In the genomic region with DNA sequence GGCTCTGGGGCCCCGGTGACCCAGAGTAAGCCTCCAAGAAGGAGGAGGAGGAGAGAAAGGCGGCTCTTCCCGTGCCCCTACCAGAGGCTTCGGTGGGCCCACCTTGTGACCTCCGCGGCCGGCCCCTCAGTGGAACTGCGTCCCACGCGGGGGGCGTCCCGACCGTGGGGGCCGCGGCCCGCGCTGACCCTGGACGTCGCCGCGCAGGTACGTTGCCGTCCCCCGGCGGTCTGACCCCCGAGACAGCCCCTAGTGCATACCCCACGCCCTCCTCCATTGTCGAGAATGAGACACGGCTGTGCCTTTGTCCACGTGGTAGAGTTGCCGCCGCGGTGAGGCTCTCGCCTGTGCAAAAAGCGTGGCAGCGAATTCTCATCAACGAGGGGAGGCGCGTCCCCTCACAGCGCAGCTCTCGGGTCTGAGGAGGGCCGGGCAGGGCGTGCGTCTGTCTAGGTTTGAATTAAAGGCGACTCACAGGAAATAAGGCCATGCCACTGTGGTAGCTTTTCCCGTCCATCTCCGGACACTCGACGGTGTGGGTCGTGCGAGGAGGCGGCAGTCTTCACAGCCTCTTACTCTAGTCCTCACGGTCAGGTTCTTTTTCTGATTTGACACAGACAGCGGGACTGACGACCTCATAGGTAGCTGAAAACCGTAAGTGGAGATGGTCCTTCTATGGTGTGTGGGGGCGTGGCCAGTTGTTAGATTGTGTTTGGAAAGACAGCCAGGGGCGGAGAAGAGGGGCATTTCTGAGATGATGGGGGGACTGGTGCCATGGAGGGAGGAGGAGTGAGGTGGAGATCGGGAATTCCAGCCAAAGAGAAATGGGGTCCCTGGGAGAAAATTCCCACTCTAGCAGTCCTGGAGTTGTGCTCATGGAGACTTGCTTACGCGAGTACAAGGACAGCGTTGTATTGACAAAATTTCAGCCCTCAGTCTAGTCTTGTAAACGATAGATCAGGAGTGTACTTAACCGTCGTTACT, we compare ENCODE assay signal across 8 cellular contexts. TPM values are rescaled to one million over a fixed set of nuclear protein-coding genes. Genes with fewer than 3 reads are reported as not detected.
DNase-seq lines count a peak whose midpoint lies in the region; ATAC-seq and TF ChIP-seq lines count a peak whose summit lies in the region.

No MANE protein-coding gene starts in this region.

- peaks cover 22 to 24% (median 23%) of the 10 kb centered on the region in 3 donors for H3K4me1 Mint-ChIP-seq in CD8-positive, alpha-beta memory T cell
- H3K4me1 Mint-ChIP-seq in glutamatergic neuron (ENCODE audit: low read depth, unreplicated experiment), result peaks cover 9% of the 10 kb centered on the region

- H3K36me3 ChIP-seq in CD8-positive, alpha-beta memory T cell (ENCODE audit: insufficient read depth, low read length), result peaks cover 15% of the 10 kb centered on the region
- H3K36me3 ChIP-seq in uterus, result no peaks in the 10 kb centered on the region

- peak overlapping the region; percentile 100 for H3K27ac ChIP-seq in CD8-positive, alpha-beta memory T cell (ENCODE audit: low read depth, low read length)
- peak overlapping the region; percentile 94 to 98 for H3K27ac ChIP-seq in uterus

- H3K27me3 Mint-ChIP-seq in CD8-positive, alpha-beta memory T cell, result peaks cover 0 to 7% of the 10 kb centered on the region in 2 donors
- peaks cover 5% of the 10 kb centered on the region for H3K27me3 Mint-ChIP-seq in glutamatergic neuron (ENCODE audit: unreplicated experiment)

- peaks cover 21% of the 10 kb centered on the region for H3K4me1 ChIP-seq in CD8-positive, alpha-beta memory T cell (ENCODE audit: insufficient read depth, low read length)
- H3K4me1 ChIP-seq in uterus, result no peaks in the 10 kb centered on the region

- peak overlapping the region; percentile 98 for H3K4me3 ChIP-seq in CD8-positive, alpha-beta memory T cell (ENCODE audit: low read length)
- peak overlapping the region; percentile 81 to 91 for H3K4me3 ChIP-seq in uterus

- POLR2A ChIA-PET in CD8-positive, alpha-beta memory T cell (lab: Charles Lee), result interaction anchor here (0.7 to 2.6 kb wide), 5 partner anchors 8 to 72 kb away, joined by 3 to 32 read pairs (median 23); a partner anchor contains a TSS

- intact Hi-C loops in uterus (cut with DNase I; ENCODE audit: low total_unique reads), result no loop called here

- H3K27ac Mint-ChIP-seq in CD8-positive, alpha-beta memory T cell, result peak overlapping the region; percentile 99 to 100 (median 100)
- peak overlapping the region; percentile 40 for H3K27ac Mint-ChIP-seq in glutamatergic neuron (ENCODE audit: unreplicated experiment)

- peak overlapping the region; percentile 94 to 99 (median 98) for H3K4me3 Mint-ChIP-seq in CD8-positive, alpha-beta memory T cell
- H3K4me3 Mint-ChIP-seq in glutamatergic neuron (ENCODE audit: unreplicated experiment), result peak overlapping the region; percentile 97

- H3K36me3 Mint-ChIP-seq in CD8-positive, alpha-beta memory T cell, result peaks cover 0 to 36% (median 0%) of the 10 kb centered on the region in 3 donors
- no peaks in the 10 kb centered on the region for H3K36me3 Mint-ChIP-seq in glutamatergic neuron (ENCODE audit: unreplicated experiment)

- no peak for TF ChIP-seq CTCF in glutamatergic neuron (IDR thresholded peaks at IDR 0.05; ENCODE audit: partially characterized antibody, unreplicated experiment)
- no peak for TF ChIP-seq CTCF in uterus (IDR thresholded peaks at IDR 0.05)

- peak; percentile 50 to 79 (median 62) for DNase-seq in CD8-positive, alpha-beta memory T cell
- peak; percentile 66 for DNase-seq in activated naive CD4-positive, alpha-beta T cell treated with Interleukin-2 at 50 U/mL for 16 hours
- peak; percentile 54 for DNase-seq in glutamatergic neuron
- DNase-seq in pons (ENCODE audit: low spot score), result peak; percentile 32
- DNase-seq in uterus, result peak in 1 of 2 donors; percentile 52

- ATAC-seq in GM19463 (IDR thresholded peaks at IDR 0.05; ENCODE audit: unreplicated experiment) (peak; percentile 16), HG03571 (IDR thresholded peaks at IDR 0.05; ENCODE audit: unreplicated experiment) (peak; percentile 18)

- H3K27me3 ChIP-seq in CD8-positive, alpha-beta memory T cell (ENCODE audit: insufficient read depth, low read length, poor library complexity, severe bottlenecking), result no peaks in the 10 kb centered on the region
- no peaks in the 10 kb centered on the region for H3K27me3 ChIP-seq in uterus

- TF ChIP-seq POLR2A in Raji (IDR thresholded peaks at IDR 0.05; ENCODE audit: insufficient read depth, low read depth, low read length), result peak; percentile 33; the same call in 1 of the 2 replicates
- no peak for TF ChIP-seq POLR2A in uterus (IDR thresholded peaks at IDR 0.05)

- no peaks in the 10 kb centered on the region for H3K9me3 ChIP-seq in CD8-positive, alpha-beta memory T cell (ENCODE audit: low read length)
- no peaks in the 10 kb centered on the region for H3K9me3 ChIP-seq in uterus

- CTCF ChIA-PET in CD8-positive, alpha-beta memory T cell (lab: Charles Lee), result interaction anchor here (1.2 to 2.9 kb wide), 6 partner anchors 8 to 70 kb away, joined by 4 to 42 read pairs (median 10); a partner anchor contains a TSS

- no peaks in the 10 kb centered on the region for H3K9me3 Mint-ChIP-seq in CD8-positive, alpha-beta memory T cell
- peaks cover 15% of the 10 kb centered on the region for H3K9me3 Mint-ChIP-seq in glutamatergic neuron (ENCODE audit: unreplicated experiment)

RNA-seq across cellular contexts. Expression of a gene that starts 0.6 kb away (rescaled TPM):
- 10 to 100 TPM; 48.9 to 52.9 TPM for total RNA-seq in CD8-positive, alpha-beta memory T cell
- 65.0 TPM for polyA plus RNA-seq in CD8-positive, alpha-beta memory T cell
- 12.6 TPM for total RNA-seq in glutamatergic neuron (ENCODE audit: unreplicated experiment)
- 10 to 100 TPM; 28.9 to 37.0 (median 32.3) TPM for total RNA-seq in uterus

RNA-seq across cellular contexts. Expression of a gene that starts 10.8 kb away (rescaled TPM):
- total RNA-seq in CD8-positive, alpha-beta memory T cell, result 10 to 100 TPM; 11.9 to 12.5 TPM
- polyA plus RNA-seq in CD8-positive, alpha-beta memory T cell, result 3.8 TPM
- 28.3 TPM for total RNA-seq in glutamatergic neuron (ENCODE audit: unreplicated experiment)
- total RNA-seq in uterus, result 10 to 100 TPM in 3 of 4 donors, 1 to 10 TPM in 1; 5.9 to 24.5 (median 17.6) TPM
